Comparison of ENCODE assay signal across 15 cellular contexts in the genomic region with DNA sequence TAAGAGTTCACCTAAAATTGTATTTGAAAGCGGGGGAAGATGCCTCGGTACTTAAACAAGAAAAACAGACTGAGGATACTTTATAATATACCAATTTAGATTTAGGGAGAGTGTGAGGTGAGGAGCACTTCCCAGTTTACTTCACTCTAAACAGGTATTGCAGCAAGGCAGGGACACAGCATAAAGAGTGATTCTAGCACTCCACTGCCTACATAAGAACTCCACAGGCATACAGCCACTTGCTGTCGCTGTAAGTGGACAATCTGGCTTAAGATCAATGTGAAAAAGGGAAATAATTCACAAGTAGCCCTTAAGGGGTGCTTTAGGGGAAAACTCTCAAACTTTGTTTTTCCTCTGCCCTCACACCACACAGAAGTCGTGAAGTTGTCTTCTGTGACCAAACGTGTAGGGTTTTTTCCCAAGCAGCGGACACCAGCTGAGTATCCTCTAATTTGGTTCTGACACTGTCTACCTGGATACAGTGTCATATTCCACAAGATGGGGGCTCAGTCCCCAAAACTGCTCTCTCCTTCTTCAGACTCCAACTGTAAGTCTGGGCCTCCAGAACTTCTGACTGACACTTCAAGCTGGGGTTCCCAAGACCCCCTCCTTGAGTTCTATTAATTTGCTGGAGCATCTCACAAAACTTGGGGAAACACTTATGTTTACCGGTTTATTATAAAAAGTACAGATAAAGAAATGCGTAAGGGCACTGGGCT. TPM values are rescaled to one million over a fixed set of nuclear protein-coding genes. Genes with fewer than 3 reads are reported as not detected.
DNase-seq lines count a peak whose midpoint lies in the region; ATAC-seq, FAIRE-seq and TF ChIP-seq lines count a peak whose summit lies in the region.
"Had no signal": no experiment of that assay in that cellular context is flagged by ENCODE, and none has a peak within 500 bp of the region (broad histone marks: within the 10 kb centered on the region; RNA-seq: fewer than 3 reads in every experiment).

No MANE protein-coding gene starts in this region.

- no peak overlapping the region for H3K4me2 ChIP-seq in GM23338
- peak overlapping the region; percentile 41; the same call in 1 of the 2 replicates for H3K4me2 ChIP-seq in GM12878 (ENCODE audit: control insufficient read depth, insufficient read depth)

- no peaks in the 10 kb centered on the region for H3K9me3 ChIP-seq in CD4-positive, CD25-positive, alpha-beta regulatory T cell (ENCODE audit: control insufficient read depth in 2 of 2, low read length in 2 of 2)
- H3K9me3 ChIP-seq in GM12878 (replicated peaks; ENCODE audit: control insufficient read depth, insufficient read depth, low read length) (no peaks in the 10 kb centered on the region), MG63 (no peaks in the 10 kb centered on the region)
- H3K9me3 ChIP-seq: left ventricle myocardium inferior, neutrophil had no signal

- in situ Hi-C loops in GM12878 (cut with MboI) = no loop called here

- WGBS in GM12878 (ENCODE audit: insufficient coverage, insufficient replicate concordance, low lambda C conversion rate, missing lambda C conversion rate) = 51% methylated on average over 8 of the region's 8 CpGs

- H3K4me3 Mint-ChIP-seq in CD4-positive, CD25-positive, alpha-beta regulatory T cell = peak overlapping the region in 1 of 4 donors; percentile 71
- H3K4me3 Mint-ChIP-seq in GM23338 (peak overlapping the region; percentile 7; the same call in 1 of the 3 replicates), mesothelial cell of epicardium (no peak overlapping the region)

- SMC1A ChIA-PET in GM12878 (lab: Charles Lee; ENCODE audit: uncharacterized antibody, unreplicated experiment) = interaction anchor here (0.5 to 2.5 kb wide), 5 partner anchors 10 to 432 kb away, joined by 3 to 9 read pairs (median 5); partner anchors contain the start of gene BCAS4

- H3K4me1 ChIP-seq in CD4-positive, CD25-positive, alpha-beta regulatory T cell (ENCODE audit: control insufficient read depth, insufficient read depth, low read length, poor library complexity, severe bottlenecking) = peaks cover 58% of the 10 kb centered on the region
- peaks cover 48% of the 10 kb centered on the region for H3K4me1 ChIP-seq in GM23338 (ENCODE audit: insufficient read depth)
- peaks cover 19% of the 10 kb centered on the region for H3K4me1 ChIP-seq in GM12878 (ENCODE audit: control insufficient read depth, insufficient read depth, low read length)

- POLR2A ChIA-PET in GM12878 (lab: Charles Lee) = interaction anchor here (1.2 kb wide), 1 partner anchor 9 kb away, joined by 5 read pairs; the partner anchor contains the start of gene ADNP

- H3K27me3 Mint-ChIP-seq in CD4-positive, CD25-positive, alpha-beta regulatory T cell = no peaks in the 10 kb centered on the region
- H3K27me3 Mint-ChIP-seq in GM23338 (ENCODE audit: insufficient read depth, low read depth, poor library complexity) (peaks cover 2% of the 10 kb centered on the region), mesothelial cell of epicardium (ENCODE audit: low read depth) (no peaks in the 10 kb centered on the region)

- H3K9me2 ChIP-seq in GM23338 (ENCODE audit: insufficient read depth) = no peaks in the 10 kb centered on the region

- H3K36me3 ChIP-seq in CD4-positive, CD25-positive, alpha-beta regulatory T cell (ENCODE audit: control insufficient read depth, insufficient read depth, low read length) = peaks cover 5% of the 10 kb centered on the region
- H3K36me3 ChIP-seq in GM23338 (ENCODE audit: insufficient read depth) (peaks cover 13% of the 10 kb centered on the region; the same call in 1 of the 2 replicates), GM12878 (ENCODE audit: control insufficient read depth in 2 of 2, insufficient read depth in 2 of 2, low read length in 1 of 2) (peaks cover 2 to 22% of the 10 kb centered on the region in 2 experiments), MG63 (peaks cover 73% of the 10 kb centered on the region)

- no peak for TF ChIP-seq RAD21 in GM12878 (IDR thresholded peaks at IDR 0.05; ENCODE audit: insufficient read depth, low read depth, low read length)

- no peak for FAIRE-seq in GM12878 (lab: Jason Lieb, UNC)
- FAIRE-seq: endometrium had no signal

- H3K4me3 ChIP-seq in CD4-positive, CD25-positive, alpha-beta regulatory T cell (ENCODE audit: low read depth, low read length) = no peak overlapping the region
- no peak overlapping the region for H3K4me3 ChIP-seq in GM23338
- H3K4me3 ChIP-seq in GM12878 = no peak overlapping the region
- no peak overlapping the region for H3K4me3 ChIP-seq in MG63
- H3K4me3 ChIP-seq: left ventricle myocardium inferior had no signal

- TF ChIP-seq EP300 in GM12878 (IDR thresholded peaks at IDR 0.05; ENCODE audit: borderline replicate concordance in 1 of 2, control insufficient read depth in 1 of 2, low read depth in 2 of 2, low read length in 2 of 2) = no peak

- H3K27ac Mint-ChIP-seq in CD4-positive, CD25-positive, alpha-beta regulatory T cell = peak overlapping the region; percentile 60 to 87 (median 81)
- H3K27ac Mint-ChIP-seq in GM23338 = peak overlapping the region; percentile 37
- peak overlapping the region; percentile 77 for H3K27ac Mint-ChIP-seq in mesothelial cell of epicardium

- H2AFZ ChIP-seq in GM23338 = no peak overlapping the region
- H2AFZ ChIP-seq in GM12878 (ENCODE audit: control insufficient read depth, low read depth, low read length) = no peak overlapping the region

- intact Hi-C loops in GM12878 (cut with micrococcal nuclease; ENCODE audit: unreplicated experiment) = no loop called here
- intact Hi-C loops in left colon (cut with DNase I, micrococcal nuclease) = no loop called here

- ATAC-seq in CD4-positive, CD25-positive, alpha-beta regulatory T cell (ENCODE audit: low read depth in 2 of 2) = no peak
- no peak for ATAC-seq in GM23338
- ATAC-seq in GM12878 = 0 out of 3 replicates have a peak, but pooled peaks have one; percentile 4
- no peak for ATAC-seq in GM21576 (IDR thresholded peaks at IDR 0.05; ENCODE audit: unreplicated experiment)
- no peak for ATAC-seq in GM21529 (IDR thresholded peaks at IDR 0.05; ENCODE audit: unreplicated experiment)
- no peak for ATAC-seq in left colon
- ATAC-seq: Right ventricle myocardium inferior had no signal

- H3K9me3 Mint-ChIP-seq in CD4-positive, CD25-positive, alpha-beta regulatory T cell = no peaks in the 10 kb centered on the region
- H3K9me3 Mint-ChIP-seq in GM23338 (no peaks in the 10 kb centered on the region), mesothelial cell of epicardium (no peaks in the 10 kb centered on the region)

- no peak for TF ChIP-seq POLR2A in GM12878 (IDR thresholded peaks at IDR 0.05; ENCODE audit: low read depth, low read length)

- H3K79me2 ChIP-seq in GM23338 (replicated peaks; ENCODE audit: insufficient read depth) (peaks cover 100% of the 10 kb centered on the region), GM12878 (ENCODE audit: control insufficient read depth, insufficient read depth, low read length) (peaks cover 97% of the 10 kb centered on the region)

- 0 out of 2 replicates have a peak, but pooled peaks cover 4% of the 10 kb centered on the region for H3F3A ChIP-seq in GM23338 (replicated peaks; ENCODE audit: low read depth)

- BruUV-seq in GM12878 (replicated peaks; lab: Mats Ljungman, UMichigan) = no TSS peak

- RAD21 ChIA-PET in GM12878 (lab: Charles Lee; ENCODE audit: unreplicated experiment) = interaction anchor here (1.8 to 3.5 kb wide), 2 partner anchors 7 to 128 kb away, joined by 5 to 12 read pairs; partner anchors contain the start of gene BCAS4

- no peak overlapping the region; the same call in 1 of the 2 replicates for H3K9ac ChIP-seq in GM12878 (ENCODE audit: control insufficient read depth, insufficient read depth, low read length)

- CTCF ChIA-PET in GM12878 (lab: Yijun Ruan, JAX) = interaction anchor here (1.4 to 13.0 kb wide), 2 partner anchors 31 to 128 kb away, joined by 4 to 336 read pairs; partner anchors contain the start of gene BCAS4

- H3K27ac ChIP-seq in CD4-positive, CD25-positive, alpha-beta regulatory T cell (ENCODE audit: insufficient read depth, low read length, poor library complexity, severe bottlenecking) = peak overlapping the region; percentile 51
- H3K27ac ChIP-seq in GM23338 (ENCODE audit: low read depth) (peak overlapping the region; percentile 72; the same call in 1 of the 2 replicates), GM12878 (ENCODE audit: control insufficient read depth, insufficient read depth) (no peak overlapping the region)
- H3K27ac ChIP-seq: left ventricle myocardium inferior, neutrophil had no signal

- H3K27me3 ChIP-seq in CD4-positive, CD25-positive, alpha-beta regulatory T cell (ENCODE audit: control insufficient read depth, insufficient read depth, low read length) = no peaks in the 10 kb centered on the region
- H3K27me3 ChIP-seq in GM23338 (ENCODE audit: insufficient read depth) (no peaks in the 10 kb centered on the region), GM12878 (replicated peaks in 1 of 2; ENCODE audit: control insufficient read depth in 2 of 2, insufficient read depth in 2 of 2, low read length in 1 of 2) (no peaks in the 10 kb centered on the region), MG63 (no peaks in the 10 kb centered on the region)
- H3K27me3 ChIP-seq: neutrophil had no signal

- H3K36me3 Mint-ChIP-seq in CD4-positive, CD25-positive, alpha-beta regulatory T cell = peaks cover 4% of the 10 kb centered on the region
- H3K36me3 Mint-ChIP-seq in GM23338 (ENCODE audit: low read depth) (peaks cover 60% of the 10 kb centered on the region; the same call in 2 of the 3 replicates), mesothelial cell of epicardium (no peaks in the 10 kb centered on the region)

- TF ChIP-seq CTCF in GM23338 (conservative IDR thresholded peaks at IDR 0.05; ENCODE audit: low read depth in 2 of 2) (no peak), GM12878 (IDR thresholded peaks at IDR 0.05 in 2 of 3, conservative IDR thresholded peaks at IDR 0.05 in 1 of 3; ENCODE audit: control insufficient read depth in 2 of 3, extremely low read depth in 1 of 3, insufficient read depth in 1 of 3, low read depth in 3 of 3, low read length in 3 of 3) (no peak), mesothelial cell of epicardium (IDR thresholded peaks at IDR 0.05; ENCODE audit: unreplicated experiment) (no peak)

- H4K20me1 ChIP-seq in GM23338 (replicated peaks; ENCODE audit: insufficient read depth) = peaks cover 93% of the 10 kb centered on the region
- H4K20me1 ChIP-seq in GM12878 (ENCODE audit: control insufficient read depth, insufficient read depth) = peaks cover 2% of the 10 kb centered on the region

- DNase-seq in CD4-positive, CD25-positive, alpha-beta regulatory T cell = no peak
- no peak for DNase-seq in GM23338 (ENCODE audit: low spot score)
- DNase-seq in GM12878 (ENCODE audit: low read depth, low spot score) = no peak
- no peak for DNase-seq in mesothelial cell of epicardium (ENCODE audit: low spot score in 2 of 2, unreplicated experiment in 2 of 2)
- no peak for DNase-seq in left colon
- no peak for DNase-seq in MG63
- DNase-seq: left ventricle myocardium inferior, NCI-H1694, NCI-H69, substantia nigra had no signal

- H3K4me1 Mint-ChIP-seq in CD4-positive, CD25-positive, alpha-beta regulatory T cell = peaks cover 43 to 91% (median 77%) of the 10 kb centered on the region in 4 donors
- peaks cover 65% of the 10 kb centered on the region for H3K4me1 Mint-ChIP-seq in GM23338
- peaks cover 61% of the 10 kb centered on the region for H3K4me1 Mint-ChIP-seq in mesothelial cell of epicardium

RNA-seq across cellular contexts. Expression of gene ADNP, which starts 9.3 kb away (rescaled TPM):
- total RNA-seq in CD4-positive, CD25-positive, alpha-beta regulatory T cell = 61.5 TPM
- 1 to 10 TPM; 4.9 to 8.2 (median 6.5) TPM for polyA plus RNA-seq in CD4-positive, CD25-positive, alpha-beta regulatory T cell
- total RNA-seq in GM23338 (2014; rRNA removed; shearing (Covaris generic)) = 95.0 and 98.0 TPM in 2 replicates
- polyA plus RNA-seq in GM23338 (2016; fragmentation: Nextera tagmentation; extraction: Ambion mirVana) (83.9 and 106 TPM in 2 replicates), GM12878 (2011; rRNA removed) (30.6 and 40.0 TPM in 2 replicates), GM12878 (2014; fragmentation: Illumina TruSeq; extraction: Trizol) (66.9 and 82.8 TPM in 2 replicates), GM12878 (2014; fragmentation: Nextera tagmentation; extraction: Ambion mirVana) (10 to 100 TPM; 25.9 to 39.7 TPM), GM12878 (2014; rRNA removed) (23.6 and 28.1 TPM in 2 replicates), GM12878 (2016; fragmentation: Nextera tagmentation; extraction: Ambion mirVana) (10 to 100 TPM; 39.1 to 40.3 TPM)
- 129 and 136 TPM in 2 replicates for total RNA-seq in GM12878 (2013; cell fraction: nucleolus; rRNA removed)
- total RNA-seq in GM12878 (2014; rRNA removed) (22.8 and 23.0 TPM in 2 replicates), GM12878 (2014; rRNA removed; fragmentation: Illumina TruSeq; extraction: Trizol) (28.3 and 30.4 TPM in 2 replicates), GM12878 (2021) (74.4 and 74.5 TPM in 2 replicates), mesothelial cell of epicardium (158 to 165 TPM (median 159 TPM) in 3 replicates), left colon (10 to 100 TPM; 52.5 to 54.2 TPM)
- polyA plus RNA-seq in GM12878 (2011; ENCODE audit: low read depth) = 30.5 TPM
- 20.1 and 27.2 TPM in 2 replicates for polyA plus RNA-seq in GM12878 (2011; cell fraction: cytosol; rRNA removed)
- polyA plus RNA-seq in GM12878 (2011; cell fraction: nucleus; rRNA removed) = 61.5 and 64.3 TPM in 2 replicates
- 34.8 and 42.0 TPM in 2 replicates for polyA plus RNA-seq in GM12878 (2012)
- 54.7 and 78.9 TPM in 2 replicates for polyA minus RNA-seq in GM12878 (2011; rRNA and poly(A)+ RNA removed)
- polyA minus RNA-seq in GM12878 (2011; cell fraction: cytosol; rRNA and poly(A)+ RNA removed) = 25.9 and 31.9 TPM in 2 replicates
- 28.5 and 36.6 TPM in 2 replicates for polyA minus RNA-seq in GM12878 (2011; cell fraction: nucleus; rRNA and poly(A)+ RNA removed)
- 11.6 and 13.8 TPM in 2 replicates for total RNA-seq in MG63 (2014; rRNA removed; shearing (Covaris generic); ENCODE audit: low replicate concordance)

RNA-seq across cellular contexts. Expression of gene DPM1, which starts 36.4 kb away (rescaled TPM):
- 34.3 TPM for total RNA-seq in CD4-positive, CD25-positive, alpha-beta regulatory T cell
- polyA plus RNA-seq in CD4-positive, CD25-positive, alpha-beta regulatory T cell = 10 to 100 TPM; 55.9 to 82.0 (median 75.1) TPM
- 71.7 and 80.2 TPM in 2 replicates for total RNA-seq in GM23338 (2014; rRNA removed; shearing (Covaris generic))
- 117 and 130 TPM in 2 replicates for polyA plus RNA-seq in GM23338 (2016; fragmentation: Nextera tagmentation; extraction: Ambion mirVana)
- 18.4 and 21.1 TPM in 2 replicates for total RNA-seq in GM12878 (2013; cell fraction: nucleolus; rRNA removed)
- total RNA-seq in GM12878 (2014; rRNA removed) = 66.0 and 76.1 TPM in 2 replicates
- 105 and 107 TPM in 2 replicates for total RNA-seq in GM12878 (2014; rRNA removed; fragmentation: Illumina TruSeq; extraction: Trizol)
- total RNA-seq in GM12878 (2021) = 50.8 and 53.3 TPM in 2 replicates
- polyA plus RNA-seq in GM12878 (2011; ENCODE audit: low read depth) = 37.8 TPM
- 72.3 and 127 TPM in 2 replicates for polyA plus RNA-seq in GM12878 (2011; rRNA removed)
- 27.4 and 31.7 TPM in 2 replicates for polyA plus RNA-seq in GM12878 (2011; cell fraction: cytosol; rRNA removed)
- polyA plus RNA-seq in GM12878 (2011; cell fraction: nucleus; rRNA removed) = 26.8 and 36.2 TPM in 2 replicates
- polyA plus RNA-seq in GM12878 (2012) = 52.8 and 55.9 TPM in 2 replicates
- polyA plus RNA-seq in GM12878 (2014; fragmentation: Illumina TruSeq; extraction: Trizol) = 112 and 187 TPM in 2 replicates
- polyA plus RNA-seq in GM12878 (2014; fragmentation: Nextera tagmentation; extraction: Ambion mirVana) = 100 to 1,000 TPM; 138 to 145 TPM
- polyA plus RNA-seq in GM12878 (2014; rRNA removed) = 85.6 and 98.5 TPM in 2 replicates
- 100 to 1,000 TPM; 159 to 167 TPM for polyA plus RNA-seq in GM12878 (2016; fragmentation: Nextera tagmentation; extraction: Ambion mirVana)
- 9.8 and 20.5 TPM in 2 replicates for polyA minus RNA-seq in GM12878 (2011; rRNA and poly(A)+ RNA removed)
- 10.7 and 13.9 TPM in 2 replicates for polyA minus RNA-seq in GM12878 (2011; cell fraction: cytosol; rRNA and poly(A)+ RNA removed)
- polyA minus RNA-seq in GM12878 (2011; cell fraction: nucleus; rRNA and poly(A)+ RNA removed) = 11.8 and 16.8 TPM in 2 replicates
- 34.5 to 36.5 TPM (median 36.0 TPM) in 3 replicates for total RNA-seq in mesothelial cell of epicardium
- total RNA-seq in left colon = 10 to 100 TPM; 33.1 to 34.1 TPM
- 187 and 483 TPM in 2 replicates for total RNA-seq in MG63 (2014; rRNA removed; shearing (Covaris generic); ENCODE audit: low replicate concordance)

RNA-seq across cellular contexts. Expression of gene MOCS3, which starts 36.7 kb away (rescaled TPM):
- 2.7 TPM for total RNA-seq in CD4-positive, CD25-positive, alpha-beta regulatory T cell
- 1 to 10 TPM; 2.8 to 7.0 (median 5.1) TPM for polyA plus RNA-seq in CD4-positive, CD25-positive, alpha-beta regulatory T cell
- 9.1 and 9.4 TPM in 2 replicates for total RNA-seq in GM23338 (2014; rRNA removed; shearing (Covaris generic))
- 2.2 and 3.1 TPM in 2 replicates for polyA plus RNA-seq in GM23338 (2016; fragmentation: Nextera tagmentation; extraction: Ambion mirVana)
- 6.0 and 6.1 TPM in 2 replicates for total RNA-seq in GM12878 (2013; cell fraction: nucleolus; rRNA removed)
- total RNA-seq in GM12878 (2014; rRNA removed) = 5.7 and 5.9 TPM in 2 replicates
- 3.0 and 3.3 TPM in 2 replicates for total RNA-seq in GM12878 (2014; rRNA removed; fragmentation: Illumina TruSeq; extraction: Trizol)
- 4.7 and 5.2 TPM in 2 replicates for total RNA-seq in GM12878 (2021)
- polyA plus RNA-seq in GM12878 (2011; ENCODE audit: low read depth) = 0.83 TPM
- 2.0 and 2.2 TPM in 2 replicates for polyA plus RNA-seq in GM12878 (2011; rRNA removed)
- polyA plus RNA-seq in GM12878 (2011; cell fraction: cytosol; rRNA removed) = 2.4 and 3.0 TPM in 2 replicates
- 1.4 and 1.6 TPM in 2 replicates for polyA plus RNA-seq in GM12878 (2011; cell fraction: nucleus; rRNA removed)
- polyA plus RNA-seq in GM12878 (2012) = 2.1 and 2.6 TPM in 2 replicates
- polyA plus RNA-seq in GM12878 (2014; fragmentation: Illumina TruSeq; extraction: Trizol) = 2.4 and 2.8 TPM in 2 replicates
- under 1 TPM; 0.87 to 0.99 TPM for polyA plus RNA-seq in GM12878 (2014; fragmentation: Nextera tagmentation; extraction: Ambion mirVana)
- 3.6 and 4.6 TPM in 2 replicates for polyA plus RNA-seq in GM12878 (2014; rRNA removed)
- polyA plus RNA-seq in GM12878 (2016; fragmentation: Nextera tagmentation; extraction: Ambion mirVana) = 1 to 10 TPM; 4.0 to 4.6 TPM
- polyA minus RNA-seq in GM12878 (2011; rRNA and poly(A)+ RNA removed) = 4.6 and 6.5 TPM in 2 replicates
- polyA minus RNA-seq in GM12878 (2011; cell fraction: cytosol; rRNA and poly(A)+ RNA removed) = 2.0 and 2.1 TPM in 2 replicates
- polyA minus RNA-seq in GM12878 (2011; cell fraction: nucleus; rRNA and poly(A)+ RNA removed) = 4.6 and 7.6 TPM in 2 replicates
- total RNA-seq in mesothelial cell of epicardium = 5.4 to 5.7 TPM (median 5.7 TPM) in 3 replicates
- total RNA-seq in left colon = 1 to 10 TPM; 3.7 to 4.0 TPM
- 11.7 and 13.6 TPM in 2 replicates for total RNA-seq in MG63 (2014; rRNA removed; shearing (Covaris generic); ENCODE audit: low replicate concordance)
